In genomic region chr18:76816127-76816526, GRCh38 we compare ENCODE assay signal across 20 cellular contexts. TPM values are rescaled to one million over a fixed set of nuclear protein-coding genes. Genes with fewer than 3 reads are reported as not detected.
DNase-seq lines count a peak whose midpoint lies in the region; ATAC-seq and TF ChIP-seq lines count a peak whose summit lies in the region.
"Had no signal": no experiment of that assay in that cellular context is flagged by ENCODE, and none has a peak within 500 bp of the region (broad histone marks: within the 10 kb centered on the region; RNA-seq: fewer than 3 reads in every experiment).

No MANE protein-coding gene starts in this region.

- H3K9me3 Mint-ChIP-seq in CD4-positive, alpha-beta memory T cell: no peaks in the 10 kb centered on the region
- H3K9me3 Mint-ChIP-seq in Calu3 (ENCODE audit: low read depth, unreplicated experiment) (no peaks in the 10 kb centered on the region), neural crest cell (no peaks in the 10 kb centered on the region)
- H3K9me3 Mint-ChIP-seq in activated T-helper 1 cell treated with anti-CD3 and anti-CD28 coated beads, Interleukin-12 subunit alpha, Interleukin-12 subunit beta, Interleukin-2, Interleukin-4 antibody, amounts not matched to agents 30 ng/mL and 10 ng/mL and 1 ng/mL, durations not matched to agents 14 hours and 24 hours and 36 hours: no peaks in the 10 kb centered on the region

- BruUV-seq in Calu3 (replicated peaks; lab: Mats Ljungman, UMichigan): no TSS peak

- POLR2A ChIA-PET in CD4-positive, alpha-beta memory T cell (lab: Charles Lee; ENCODE audit: partially characterized antibody): no interaction called here

- no peaks in the 10 kb centered on the region for H3K27me3 ChIP-seq in CD4-positive, alpha-beta memory T cell (ENCODE audit: insufficient read depth, low read length)
- H3K27me3 ChIP-seq: BLaER1 treated with 17β-estradiol and CSF1 and Interleukin-3, amounts not matched to agents 10 nM and 100 nM had no signal

- intact Hi-C loops in CD4-positive, alpha-beta memory T cell (cut with micrococcal nuclease): no loop called here
- intact Hi-C loops in Calu3 (cut with micrococcal nuclease; ENCODE audit: unreplicated experiment): no loop called here
- intact Hi-C loops in activated T-helper 1 cell treated with anti-CD3 and anti-CD28 coated beads, Interleukin-12 subunit alpha, Interleukin-12 subunit beta, Interleukin-2, Interleukin-4 antibody, amounts not matched to agents 30 ng/mL and 10 ng/mL and 1 ng/mL, durations not matched to agents 14 hours and 24 hours and 36 hours (cut with micrococcal nuclease): no loop called here

- H3K27ac ChIP-seq in CD4-positive, alpha-beta memory T cell (ENCODE audit: low read depth, low read length): no peak overlapping the region
- H3K27ac ChIP-seq: BLaER1 treated with 17β-estradiol and CSF1 and Interleukin-3, amounts not matched to agents 10 nM and 100 nM had no signal

- peaks cover 23 to 45% (median 36%) of the 10 kb centered on the region in 4 donors for H3K4me1 Mint-ChIP-seq in CD4-positive, alpha-beta memory T cell
- H3K4me1 Mint-ChIP-seq in Calu3 (ENCODE audit: low read depth, unreplicated experiment): peaks cover 13% of the 10 kb centered on the region
- H3K4me1 Mint-ChIP-seq in activated T-helper 1 cell treated with anti-CD3 and anti-CD28 coated beads, Interleukin-12 subunit alpha, Interleukin-12 subunit beta, Interleukin-2, Interleukin-4 antibody, amounts not matched to agents 30 ng/mL and 10 ng/mL and 1 ng/mL, durations not matched to agents 14 hours and 24 hours and 36 hours (ENCODE audit: low read depth): peaks cover 15% of the 10 kb centered on the region
- H3K4me1 Mint-ChIP-seq in neural crest cell: peaks cover 22% of the 10 kb centered on the region

- no peaks in the 10 kb centered on the region for H3K27me3 Mint-ChIP-seq in CD4-positive, alpha-beta memory T cell
- no peaks in the 10 kb centered on the region for H3K27me3 Mint-ChIP-seq in Calu3 (ENCODE audit: unreplicated experiment)
- H3K27me3 Mint-ChIP-seq in activated T-helper 1 cell treated with anti-CD3 and anti-CD28 coated beads, Interleukin-12 subunit alpha, Interleukin-12 subunit beta, Interleukin-2, Interleukin-4 antibody, amounts not matched to agents 30 ng/mL and 10 ng/mL and 1 ng/mL, durations not matched to agents 14 hours and 24 hours and 36 hours (ENCODE audit: insufficient read depth): no peaks in the 10 kb centered on the region
- no peaks in the 10 kb centered on the region for H3K27me3 Mint-ChIP-seq in neural crest cell (ENCODE audit: low read depth)

- ATAC-seq in omental fat pad (ENCODE audit: low FRiP score): no peak
- ATAC-seq: Right ventricle myocardium inferior had no signal

- TF ChIP-seq CTCF in Calu3 (IDR thresholded peaks at IDR 0.05; ENCODE audit: unreplicated experiment) (no peak), neural crest cell (conservative IDR thresholded peaks at IDR 0.05) (no peak), omental fat pad (IDR thresholded peaks at IDR 0.05) (no peak)

- DNase-seq in CD4-positive, alpha-beta memory T cell: no peak
- no peak for DNase-seq in Calu3
- DNase-seq in activated T-helper 1 cell treated with anti-CD3 and anti-CD28 coated beads, Interleukin-12 subunit alpha, Interleukin-12 subunit beta, Interleukin-2, Interleukin-4 antibody, amounts not matched to agents 30 ng/mL and 10 ng/mL and 1 ng/mL, durations not matched to agents 14 hours and 24 hours and 36 hours (ENCODE audit: low spot score): no peak
- DNase-seq in neural crest cell (ENCODE audit: low read depth, low spot score): no peak
- DNase-seq in omental fat pad (ENCODE audit: low spot score): no peak
- no peak for DNase-seq in SHP77 (lab: John Stamatoyannopoulos, UW)
- DNase-seq in cerebellar cortex (ENCODE audit: low spot score): no peak
- DNase-seq: DMS53, EL, GF-D8, Kasumi-1, NCI-H1694, NCI-H2081, NCI-H2171, NCI-H345, NCI-H524, NCI-H82, OCI-M1 had no signal

- H3K4me1 ChIP-seq in CD4-positive, alpha-beta memory T cell (ENCODE audit: insufficient read depth, low read length): peaks cover 22% of the 10 kb centered on the region

- H3K9me3 ChIP-seq in CD4-positive, alpha-beta memory T cell (ENCODE audit: control insufficient read depth in 1 of 2, low read length in 2 of 2): no peaks in the 10 kb centered on the region
- H3K9me3 ChIP-seq: BLaER1 treated with 17β-estradiol and CSF1 and Interleukin-3, amounts not matched to agents 10 nM and 100 nM had no signal

- no peak overlapping the region for H3K4me3 ChIP-seq in CD4-positive, alpha-beta memory T cell (ENCODE audit: low read length in 2 of 2)
- H3K4me3 ChIP-seq: BLaER1 treated with 17β-estradiol and CSF1 and Interleukin-3, amounts not matched to agents 10 nM and 100 nM had no signal

- H3K36me3 Mint-ChIP-seq in CD4-positive, alpha-beta memory T cell: peaks cover 8 to 26% of the 10 kb centered on the region in 2 donors
- peaks cover 21% of the 10 kb centered on the region for H3K36me3 Mint-ChIP-seq in Calu3 (ENCODE audit: insufficient read depth, unreplicated experiment)
- H3K36me3 Mint-ChIP-seq in activated T-helper 1 cell treated with anti-CD3 and anti-CD28 coated beads, Interleukin-12 subunit alpha, Interleukin-12 subunit beta, Interleukin-2, Interleukin-4 antibody, amounts not matched to agents 30 ng/mL and 10 ng/mL and 1 ng/mL, durations not matched to agents 14 hours and 24 hours and 36 hours (ENCODE audit: low read depth): peaks cover 8% of the 10 kb centered on the region
- H3K36me3 Mint-ChIP-seq in neural crest cell (ENCODE audit: low read depth): peaks cover 7% of the 10 kb centered on the region

- CTCF ChIA-PET in CD4-positive, alpha-beta memory T cell (lab: Charles Lee; ENCODE audit: partially characterized antibody): interaction anchor here (1.0 to 9.7 kb wide), 4 partner anchors 11 to 167 kb away, joined by 3 to 89 read pairs (median 3); no protein-coding TSS in a partner anchor
- CTCF ChIA-PET in Calu3 (lab: Charles Lee): no interaction called here

- H3K36me3 ChIP-seq in CD4-positive, alpha-beta memory T cell (ENCODE audit: insufficient read depth, low read length): peaks cover 6% of the 10 kb centered on the region

- peak overlapping the region in 4 of 7 donors; percentile 31 to 79 (median 59) for H3K27ac Mint-ChIP-seq in CD4-positive, alpha-beta memory T cell
- H3K27ac Mint-ChIP-seq in Calu3 (ENCODE audit: unreplicated experiment) (peak overlapping the region; percentile 50), neural crest cell (ENCODE audit: unreplicated experiment) (no peak overlapping the region)
- peak overlapping the region; percentile 3 for H3K27ac Mint-ChIP-seq in activated T-helper 1 cell treated with anti-CD3 and anti-CD28 coated beads, Interleukin-12 subunit alpha, Interleukin-12 subunit beta, Interleukin-2, Interleukin-4 antibody, amounts not matched to agents 30 ng/mL and 10 ng/mL and 1 ng/mL, durations not matched to agents 14 hours and 24 hours and 36 hours

- no peak overlapping the region for H3K4me3 Mint-ChIP-seq in CD4-positive, alpha-beta memory T cell
- no peak overlapping the region for H3K4me3 Mint-ChIP-seq in Calu3 (ENCODE audit: low read depth, unreplicated experiment)
- no peak overlapping the region for H3K4me3 Mint-ChIP-seq in activated T-helper 1 cell treated with anti-CD3 and anti-CD28 coated beads, Interleukin-12 subunit alpha, Interleukin-12 subunit beta, Interleukin-2, Interleukin-4 antibody, amounts not matched to agents 30 ng/mL and 10 ng/mL and 1 ng/mL, durations not matched to agents 14 hours and 24 hours and 36 hours
- H3K4me3 Mint-ChIP-seq in neural crest cell: peak overlapping the region; percentile 71

RNA-seq across cellular contexts. Expression of gene ZNF236, which starts 6.2 kb away (rescaled TPM):
- total RNA-seq in CD4-positive, alpha-beta memory T cell: 10 to 100 TPM; 28.3 to 29.1 TPM
- polyA plus RNA-seq in CD4-positive, alpha-beta memory T cell: 1 to 10 TPM; 2.0 to 9.2 TPM
- total RNA-seq in Calu3 (2022) (19.3 and 22.2 TPM in 2 replicates), neural crest cell (18.4 and 20.4 TPM in 2 replicates), omental fat pad (10 to 100 TPM; 14.3 to 18.0 (median 17.0) TPM)
- 18.0 and 21.5 TPM in 2 replicates for total RNA-seq in activated T-helper 1 cell treated with anti-CD3 and anti-CD28 coated beads, Interleukin-12 subunit alpha, Interleukin-12 subunit beta, Interleukin-2, Interleukin-4 antibody, amounts not matched to agents 30 ng/mL and 10 ng/mL and 1 ng/mL, durations not matched to agents 14 hours and 24 hours and 36 hours
